Comparison of ENCODE assay signal across 19 cellular contexts in the genomic region with DNA sequence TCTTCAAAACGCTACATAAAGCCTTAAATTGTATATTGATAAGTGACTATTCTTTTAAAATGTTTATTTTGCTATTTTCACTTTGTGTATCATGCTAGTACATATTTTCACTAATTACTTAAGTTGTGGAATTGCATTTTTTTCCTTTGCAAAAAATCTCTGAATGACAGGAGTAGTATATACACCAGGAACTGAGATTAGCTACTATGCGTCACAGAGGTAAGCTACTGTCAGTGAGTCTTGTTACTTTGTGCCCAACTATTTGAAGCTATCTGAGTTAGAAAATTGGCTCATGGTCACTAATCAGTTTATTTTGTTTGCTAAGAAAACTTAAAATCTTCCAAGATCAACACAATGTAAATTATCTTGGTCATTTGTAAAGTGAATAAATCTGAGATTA.
DNase-seq lines count a peak whose midpoint lies in the region; ATAC-seq, FAIRE-seq and TF ChIP-seq lines count a peak whose summit lies in the region.
"Had no signal": no experiment of that assay in that cellular context is flagged by ENCODE, and none has a peak within 500 bp of the region (broad histone marks: within the 10 kb centered on the region; RNA-seq: fewer than 3 reads in every experiment).

No MANE protein-coding gene starts in this region.

- 56% methylated on average over 2 of the region's 2 CpGs for WGBS in right lobe of liver (ENCODE audit: insufficient coverage, low coverage, low lambda C conversion rate, missing lambda C conversion rate)

- H3K4me3 ChIP-seq in LNCaP clone FGC (ENCODE audit: low read depth, low read length) = no peak overlapping the region
- H3K4me3 ChIP-seq in bronchial epithelial cell (ENCODE audit: low read depth, low read length) = no peak overlapping the region
- H3K4me3 ChIP-seq in right lobe of liver = no peak overlapping the region
- H3K4me3 ChIP-seq: A549, HAP-1 had no signal

- no peak for FAIRE-seq in bronchial epithelial cell (lab: Jason Lieb, UNC)
- FAIRE-seq: A549, G401.6, GM12892 had no signal

- H3K27me3 ChIP-seq in bronchial epithelial cell (ENCODE audit: control insufficient read depth, insufficient read depth, low read length) (no peaks in the 10 kb centered on the region), foreskin keratinocyte (no peaks in the 10 kb centered on the region), right lobe of liver (no peaks in the 10 kb centered on the region)

- TF ChIP-seq CTCF in Calu3 (IDR thresholded peaks at IDR 0.05; ENCODE audit: unreplicated experiment) = no peak
- no peak for TF ChIP-seq CTCF in LNCaP clone FGC (IDR thresholded peaks at IDR 0.05; ENCODE audit: control insufficient read depth, extremely low read depth, insufficient read depth)
- no peak for TF ChIP-seq CTCF in bronchial epithelial cell (IDR thresholded peaks at IDR 0.05; ENCODE audit: insufficient read depth, low read length, severe bottlenecking)
- no peak for TF ChIP-seq CTCF in foreskin keratinocyte (conservative IDR thresholded peaks at IDR 0.05)
- TF ChIP-seq CTCF in right lobe of liver (IDR thresholded peaks at IDR 0.05) = no peak

- CTCF ChIA-PET in Calu3 (lab: Charles Lee) = interaction anchor here (0.6 kb wide), 1 partner anchor 328 kb away, joined by 3 read pairs; no protein-coding TSS in a partner anchor

- H3K27ac ChIP-seq in foreskin keratinocyte (no peak overlapping the region), right lobe of liver (no peak overlapping the region)
- H3K27ac ChIP-seq: A549 had no signal

- H3K27me3 Mint-ChIP-seq in Calu3 (ENCODE audit: unreplicated experiment) = no peaks in the 10 kb centered on the region
- H3K27me3 Mint-ChIP-seq: CD4-positive, alpha-beta memory T cell had no signal

- no TSS peak for BruUV-seq in Calu3 (replicated peaks; lab: Mats Ljungman, UMichigan)

- peak overlapping the region; percentile 90 for H3K27ac Mint-ChIP-seq in Calu3 (ENCODE audit: unreplicated experiment)
- H3K27ac Mint-ChIP-seq: CD4-positive, alpha-beta memory T cell had no signal

- ATAC-seq in foreskin keratinocyte (peak; percentile 27), right lobe of liver (no peak)

- H3K36me3 Mint-ChIP-seq in Calu3 (ENCODE audit: insufficient read depth, unreplicated experiment) = peaks cover 7% of the 10 kb centered on the region
- H3K36me3 Mint-ChIP-seq: CD4-positive, alpha-beta memory T cell had no signal

- H3K4me3 Mint-ChIP-seq in Calu3 (ENCODE audit: low read depth, unreplicated experiment) = peak overlapping the region; percentile 6
- H3K4me3 Mint-ChIP-seq: CD4-positive, alpha-beta memory T cell had no signal

- peaks cover 10% of the 10 kb centered on the region for H3K4me1 Mint-ChIP-seq in Calu3 (ENCODE audit: low read depth, unreplicated experiment)
- H3K4me1 Mint-ChIP-seq: CD4-positive, alpha-beta memory T cell had no signal

- H3K36me3 ChIP-seq in bronchial epithelial cell (ENCODE audit: control insufficient read depth, insufficient read depth, low read length) (no peaks in the 10 kb centered on the region), right lobe of liver (no peaks in the 10 kb centered on the region)
- H3K36me3 ChIP-seq: HAP-1 had no signal

- intact Hi-C loops in Calu3 (cut with micrococcal nuclease; ENCODE audit: unreplicated experiment) = no loop called here
- intact Hi-C loops in right lobe of liver (cut with DNase I) = no loop called here

- no peaks in the 10 kb centered on the region for H3K9me3 ChIP-seq in right lobe of liver
- H3K9me3 ChIP-seq: A549, HAP-1 had no signal

- H3K4me1 ChIP-seq in foreskin keratinocyte = no peaks in the 10 kb centered on the region
- H3K4me1 ChIP-seq in right lobe of liver = no peaks in the 10 kb centered on the region
- H3K4me1 ChIP-seq: A549, HAP-1 had no signal

- TF ChIP-seq POLR2A in right lobe of liver (IDR thresholded peaks at IDR 0.05) = no peak

- peaks cover 4% of the 10 kb centered on the region for H3K9me3 Mint-ChIP-seq in Calu3 (ENCODE audit: low read depth, unreplicated experiment)

- DNase-seq in Calu3 = no peak
- DNase-seq in LNCaP clone FGC (ENCODE audit: low read depth) = peak; percentile 4
- DNase-seq in bronchial epithelial cell (ENCODE audit: low read depth) = peak; percentile 4
- DNase-seq in foreskin keratinocyte = no peak
- no peak for DNase-seq in activated CD4-positive, alpha-beta T cell treated with anti-CD3 and anti-CD28 coated beads, Interleukin-2, amount 50 U/mL, for 1 hour
- DNase-seq in right lobe of liver = no peak
- DNase-seq in AG08395 (ENCODE audit: low spot score) = no peak
- no peak for DNase-seq in iPS-NIHi7 (ENCODE audit: extremely low spot score)
- DNase-seq: 8988T; C1 segment of cervical spinal cord; CD4-positive, alpha-beta memory T cell; COR-L47; DMS153; DND-41; GOT3 had no signal

Comparison
In these comparisons a context has a peak if more than half of its experiments do, and no peak if none do; other contexts are left out.
1. DNase-seq: peak in LNCaP clone FGC (single experiment) and bronchial epithelial cell (single experiment); none in Calu3 (single experiment), foreskin keratinocyte (0 of 2), activated CD4-positive, alpha-beta T cell treated with anti-CD3 and anti-CD28 coated beads, Interleukin-2, amount 50 U/mL, for 1 hour (single experiment), right lobe of liver (0 of 3), AG08395 (single experiment) and iPS-NIHi7 (single experiment).